In the genomic region with DNA sequence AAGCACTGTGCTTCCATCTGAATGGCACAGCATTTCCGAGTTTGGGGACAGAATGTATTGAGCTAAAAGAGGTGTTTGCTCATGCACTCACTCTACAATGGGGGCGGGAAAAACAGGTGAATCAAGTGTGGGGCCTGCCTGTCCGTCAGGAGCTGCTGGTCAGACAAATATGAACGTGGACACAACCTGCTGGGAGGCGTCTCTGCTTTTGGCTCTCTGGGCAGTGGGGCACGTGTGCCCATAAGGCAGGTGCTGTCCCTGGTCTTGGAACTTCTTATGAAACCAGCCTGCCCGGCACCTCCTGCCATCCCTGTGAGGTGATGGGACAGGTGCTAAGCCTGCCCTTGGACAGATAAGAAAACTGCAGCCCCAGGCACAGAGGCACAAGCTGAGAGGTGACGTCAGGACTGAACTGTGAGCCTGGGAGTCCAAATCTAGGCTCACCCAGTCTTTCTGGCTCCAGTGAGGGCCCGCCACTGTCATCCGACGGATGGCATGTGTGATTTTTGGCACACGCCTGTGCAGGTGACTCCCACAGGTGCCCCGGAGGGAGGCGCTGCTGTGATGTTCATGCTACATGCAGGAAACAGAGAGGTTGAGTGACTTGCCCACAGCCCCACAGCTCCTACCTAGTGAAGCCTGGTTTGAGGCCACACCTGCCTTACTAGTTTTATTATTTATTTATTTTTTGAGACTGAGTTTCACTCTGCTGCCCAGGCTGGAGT, we compare ENCODE assay signal across 32 cellular contexts. TPM values are rescaled to one million over a fixed set of nuclear protein-coding genes. Genes with fewer than 3 reads are reported as not detected.
DNase-seq lines count a peak whose midpoint lies in the region; ATAC-seq, FAIRE-seq and TF ChIP-seq lines count a peak whose summit lies in the region.
"Had no signal": no experiment of that assay in that cellular context is flagged by ENCODE, and none has a peak within 500 bp of the region (broad histone marks: within the 10 kb centered on the region; RNA-seq: fewer than 3 reads in every experiment).

No MANE protein-coding gene starts in this region.

- ATAC-seq in IMR-90 (ENCODE audit: low read depth): no peak
- ATAC-seq in mucosa of descending colon: peak; percentile 13
- ATAC-seq: foreskin keratinocyte, GM12878, heart right ventricle had no signal

- H3K9me3 Mint-ChIP-seq in activated T-cell treated with anti-CD3 and anti-CD28 coated beads, Interleukin-2, amount 50 U/mL, for 24 hours: no peaks in the 10 kb centered on the region
- H3K9me3 Mint-ChIP-seq: activated CD4-positive, alpha-beta memory T cell treated with anti-CD3 and anti-CD28 coated beads, Interleukin-2, amount 10 ng/mL, durations not matched to agents 7 days and 5 days; activated T-helper 2 cell treated with anti-CD3 and anti-CD28 coated beads, Interferon-gamma antibody, Interleukin-2, Interleukin-4, amounts not matched to agents 10 μg/mL and 5 μg/mL and 100 μg/mL, durations not matched to agents 14 hours and 24 hours and 36 hours had no signal

- no peak overlapping the region for H2AK5ac ChIP-seq in IMR-90 (ENCODE audit: low read depth, low read length)

- H4K20me1 ChIP-seq in IMR-90 (ENCODE audit: insufficient read depth, low read length): no peaks in the 10 kb centered on the region; the same call in 1 of the 2 replicates

- H3K36me3 ChIP-seq in IMR-90 (ENCODE audit: control insufficient read depth, insufficient read depth, low read length) (no peaks in the 10 kb centered on the region), bronchial epithelial cell (ENCODE audit: control insufficient read depth, insufficient read depth, low read length) (no peaks in the 10 kb centered on the region), mucosa of descending colon (ENCODE audit: low read depth) (no peaks in the 10 kb centered on the region), tibial artery (no peaks in the 10 kb centered on the region), prostate gland (no peaks in the 10 kb centered on the region)
- H3K36me3 ChIP-seq: cardiac muscle cell, esophagus muscularis mucosa, heart right ventricle, neutrophil had no signal

- H2BK120ac ChIP-seq in IMR-90 (ENCODE audit: low read depth, low read length): no peak overlapping the region

- CTCF ChIA-PET in IMR-90 (lab: Yijun Ruan, JAX): no interaction called here

- peak overlapping the region; percentile 39 for H2AK9ac ChIP-seq in IMR-90 (replicated peaks; ENCODE audit: low read depth, low read length, poor library complexity)

- dilution Hi-C loops in IMR-90 (cut with HindIII; ENCODE audit: low sequenced_read_pairs, unreplicated experiment): no loop called here

- no peak overlapping the region for H3K18ac ChIP-seq in IMR-90 (ENCODE audit: low read depth, low read length)

- H3K9me3 ChIP-seq in IMR-90 (ENCODE audit: control insufficient read depth, insufficient read depth, low read length): peaks cover 4% of the 10 kb centered on the region
- H3K9me3 ChIP-seq in mucosa of descending colon: no peaks in the 10 kb centered on the region
- H3K9me3 ChIP-seq in tibial artery: peaks cover 0 to 7% (median 0%) of the 10 kb centered on the region in 3 donors
- H3K9me3 ChIP-seq in prostate gland: no peaks in the 10 kb centered on the region
- H3K9me3 ChIP-seq: neutrophil had no signal

- TF ChIP-seq CTCF in IMR-90 (conservative IDR thresholded peaks at IDR 0.05; ENCODE audit: low read depth, low read length) (no peak), bronchial epithelial cell (IDR thresholded peaks at IDR 0.05; ENCODE audit: insufficient read depth, low read length, severe bottlenecking) (no peak), mucosa of descending colon (IDR thresholded peaks at IDR 0.05) (no peak), tibial artery (IDR thresholded peaks at IDR 0.05) (no peak), prostate gland (IDR thresholded peaks at IDR 0.05) (no peak)

- H3K27ac ChIP-seq in IMR-90 (ENCODE audit: insufficient read depth, low read length) (no peak overlapping the region), tibial artery (no peak overlapping the region), prostate gland (no peak overlapping the region)
- H3K27ac ChIP-seq: cardiac muscle cell, esophagus muscularis mucosa, foreskin keratinocyte, heart right ventricle, neutrophil, skin epidermis had no signal

- peaks cover 20% of the 10 kb centered on the region for H3K27me3 Mint-ChIP-seq in activated T-cell treated with anti-CD3 and anti-CD28 coated beads, Interleukin-2, amount 50 U/mL, for 24 hours

- no TSS peak for BruUV-seq in IMR-90 (replicated peaks; lab: Mats Ljungman, UMichigan)

- no peak overlapping the region for H3K23ac ChIP-seq in IMR-90 (ENCODE audit: low read depth, low read length)

- no peak overlapping the region for H2BK20ac ChIP-seq in IMR-90 (ENCODE audit: low read depth, low read length)

- no peak for TF ChIP-seq RAD21 in IMR-90 (IDR thresholded peaks at IDR 0.05; ENCODE audit: low read length)

- H3K4ac ChIP-seq in IMR-90 (ENCODE audit: low read depth, low read length): no peak overlapping the region

- H3K56ac ChIP-seq in IMR-90 (ENCODE audit: extremely low read depth, insufficient read depth, low read length): no peak overlapping the region

- no peaks in the 10 kb centered on the region for H3K79me1 ChIP-seq in IMR-90 (ENCODE audit: low read depth in 1 of 2, low read length in 2 of 2)

- in situ Hi-C loops in IMR-90 (cut with MboI; ENCODE audit: low sequenced_read_pairs): no loop called here

- no peak overlapping the region for H4K91ac ChIP-seq in IMR-90 (ENCODE audit: insufficient read depth, low read depth, low read length)

- no peaks in the 10 kb centered on the region for H3K36me3 Mint-ChIP-seq in activated T-cell treated with anti-CD3 and anti-CD28 coated beads, Interleukin-2, amount 50 U/mL, for 24 hours (ENCODE audit: low read depth)
- H3K36me3 Mint-ChIP-seq: CD4-positive, CD25-positive, alpha-beta regulatory T cell had no signal

- H2AFZ ChIP-seq in IMR-90 (replicated peaks; ENCODE audit: low read length, poor library complexity): no peak overlapping the region

- POLR2A ChIA-PET in IMR-90 (lab: Charles Lee; ENCODE audit: unreplicated experiment): no interaction called here

- WGBS in IMR-90 (ENCODE audit: extremely low coverage in 2 of 2, insufficient read length in 1 of 2), 2 experiments: 66% methylated on average over 3 of the region's 14 CpGs; no CpG with 5 or more reads in 1 of the 2 experiments
- WGBS in prostate gland: 86% methylated on average over 14 of the region's 14 CpGs

- no peaks in the 10 kb centered on the region; the same call in 1 of the 2 replicates for H3K4me1 ChIP-seq in IMR-90 (ENCODE audit: control insufficient read depth, insufficient read depth, low read length)
- H3K4me1 ChIP-seq in mucosa of descending colon (ENCODE audit: low read depth): no peaks in the 10 kb centered on the region
- H3K4me1 ChIP-seq in tibial artery: peaks cover 0 to 6% (median 0%) of the 10 kb centered on the region in 4 donors
- no peaks in the 10 kb centered on the region for H3K4me1 ChIP-seq in prostate gland (replicated peaks)
- H3K4me1 ChIP-seq: foreskin keratinocyte had no signal

- H3K9ac ChIP-seq in IMR-90 (ENCODE audit: low read depth, low read length): no peak overlapping the region

- H3K4me3 Mint-ChIP-seq in activated T-cell treated with anti-CD3 and anti-CD28 coated beads, Interleukin-2, amount 50 U/mL, for 24 hours: no peak overlapping the region
- H3K4me3 Mint-ChIP-seq: activated CD4-positive, alpha-beta memory T cell treated with anti-CD3 and anti-CD28 coated beads, Interleukin-2, amount 10 ng/mL, durations not matched to agents 7 days and 5 days; activated naive CD8-positive, alpha-beta T cell; CD4-positive, CD25-positive, alpha-beta regulatory T cell; IgD-negative memory B cell had no signal

- DNase-seq in IMR-90: no peak
- no peak for DNase-seq in bronchial epithelial cell (ENCODE audit: low read depth)
- no peak for DNase-seq in mucosa of descending colon
- DNase-seq in tibial artery: peak; percentile 7 to 28
- DNase-seq in activated T-cell treated with anti-CD3 and anti-CD28 coated beads, Interleukin-2, amount 50 U/mL, for 24 hours: no peak
- no peak for DNase-seq in prostate gland (ENCODE audit: low spot score)
- no peak for DNase-seq in NCI-H2171 treated with DMSO at 0.1 percent for 48 hours (lab: John Stamatoyannopoulos, UW)
- DNase-seq: activated CD4-positive, alpha-beta memory T cell treated with anti-CD3 and anti-CD28 coated beads, Interleukin-2, amount 10 ng/mL, durations not matched to agents 7 days and 5 days; activated CD4-positive, CD25-positive, alpha-beta regulatory T cell treated with anti-CD3 and anti-CD28 coated beads, Interleukin-2, amount 50 U/mL, for 72 hours; anterior cingulate cortex; CD4-positive, CD25-positive, alpha-beta regulatory T cell; foreskin keratinocyte; GOT3; heart right ventricle; mammary epithelial cell; NCI-H2081; NCI-H226; NCI-H69; stimulated activated CD4-positive, alpha-beta T cell treated with anti-CD3 and anti-CD28 coated beads, Interleukin-1b, Interleukin-23, amount 100 ng/mL, for 48 hours; stimulated activated CD8-positive, alpha-beta memory T cell treated with anti-CD3 and anti-CD28 coated beads, Interleukin-4, amount 100 ng/mL, for 48 hours; T-helper 1 cell had no signal

- no peak overlapping the region for H4K5ac ChIP-seq in IMR-90 (ENCODE audit: low read depth, low read length)

- peaks cover under 1% of the 10 kb centered on the region; the same call in 1 of the 2 replicates for H3K9me1 ChIP-seq in IMR-90 (ENCODE audit: insufficient read depth, low read length)

- peaks cover 24% of the 10 kb centered on the region for H3K27me3 ChIP-seq in IMR-90 (ENCODE audit: control insufficient read depth, insufficient read depth, low read length)
- peaks cover 2% of the 10 kb centered on the region for H3K27me3 ChIP-seq in bronchial epithelial cell (ENCODE audit: control insufficient read depth, insufficient read depth, low read length)
- H3K27me3 ChIP-seq in tibial artery: peaks cover 0 to 14% of the 10 kb centered on the region in 2 donors
- no peaks in the 10 kb centered on the region for H3K27me3 ChIP-seq in prostate gland (replicated peaks; ENCODE audit: insufficient read depth)
- H3K27me3 ChIP-seq: cardiac muscle cell had no signal

- H3K4me1 Mint-ChIP-seq in activated T-cell treated with anti-CD3 and anti-CD28 coated beads, Interleukin-2, amount 50 U/mL, for 24 hours (ENCODE audit: low read depth): peaks cover 16% of the 10 kb centered on the region
- H3K4me1 Mint-ChIP-seq: activated CD4-positive, alpha-beta memory T cell treated with anti-CD3 and anti-CD28 coated beads, Interleukin-2, amount 10 ng/mL, durations not matched to agents 7 days and 5 days had no signal

- no peak overlapping the region for H4K8ac ChIP-seq in IMR-90 (ENCODE audit: low read depth in 2 of 2, low read length in 2 of 2)

- no peak overlapping the region for H2BK15ac ChIP-seq in IMR-90 (ENCODE audit: low read depth, low read length)

- H3K4me3 ChIP-seq in IMR-90 (ENCODE audit: insufficient read depth, low read depth, low read length): no peak overlapping the region
- H3K4me3 ChIP-seq in bronchial epithelial cell (ENCODE audit: low read depth, low read length): no peak overlapping the region
- H3K4me3 ChIP-seq in mucosa of descending colon: no peak overlapping the region
- H3K4me3 ChIP-seq in tibial artery: no peak overlapping the region
- no peak overlapping the region for H3K4me3 ChIP-seq in prostate gland
- H3K4me3 ChIP-seq: cardiac muscle cell, esophagus muscularis mucosa, GM12878, heart right ventricle, skin epidermis had no signal

- H3K4me2 ChIP-seq in IMR-90 (ENCODE audit: low read depth, low read length): no peak overlapping the region

- H3K27ac Mint-ChIP-seq in activated T-cell treated with anti-CD3 and anti-CD28 coated beads, Interleukin-2, amount 50 U/mL, for 24 hours: no peak overlapping the region
- H3K27ac Mint-ChIP-seq: activated CD4-positive, alpha-beta memory T cell treated with anti-CD3 and anti-CD28 coated beads, Interleukin-2, amount 10 ng/mL, durations not matched to agents 7 days and 5 days; activated naive CD8-positive, alpha-beta T cell; activated T-helper 2 cell treated with anti-CD3 and anti-CD28 coated beads, Interferon-gamma antibody, Interleukin-2, Interleukin-4, amounts not matched to agents 10 μg/mL and 5 μg/mL and 100 μg/mL, durations not matched to agents 14 hours and 24 hours and 36 hours; IgD-negative memory B cell had no signal

- no peak for TF ChIP-seq POLR2A in IMR-90 (IDR thresholded peaks at IDR 0.05; ENCODE audit: low read depth, low read length)
- no peak for TF ChIP-seq POLR2A in prostate gland (IDR thresholded peaks at IDR 0.05)

- intact Hi-C loops in IMR-90 (cut with micrococcal nuclease) (no loop called here), mucosa of descending colon (cut with DNase I, micrococcal nuclease) (no loop called here), tibial artery (cut with DNase I; ENCODE audit: low total_unique reads) (no loop called here), prostate gland (cut with DNase I) (no loop called here)

- H3K14ac ChIP-seq in IMR-90 (replicated peaks; ENCODE audit: low read depth, low read length): no peak overlapping the region

- FAIRE-seq in bronchial epithelial cell (lab: Jason Lieb, UNC): peak; percentile 47
- FAIRE-seq: GM12878, TTC549 had no signal

- H2BK5ac ChIP-seq in IMR-90 (ENCODE audit: low read depth, low read length, poor library complexity, severe bottlenecking): no peak overlapping the region

RNA-seq across cellular contexts. Expression of gene SMIM38, which starts 51.6 kb away (rescaled TPM):
- total RNA-seq in IMR-90 (2012; rRNA removed): under 0.01 and 0.28 TPM in 2 replicates
- polyA plus RNA-seq in IMR-90 (2012; rRNA removed): 0.05 and 0.07 TPM in 2 replicates
- 0.02 and 0.03 TPM in 2 replicates for polyA plus RNA-seq in IMR-90 (2012; cell fraction: cytosol; rRNA removed)
- polyA plus RNA-seq in IMR-90 (2012; cell fraction: nucleus; rRNA removed; ENCODE audit: low replicate concordance): 0.56 and 0.64 TPM in 2 replicates
- 0.26 and 0.38 TPM in 2 replicates for total RNA-seq in bronchial epithelial cell
- total RNA-seq in mucosa of descending colon: 1 to 10 TPM in 1 of 3 donors, not detected in 2; 2.2 TPM
- 1 to 10 TPM; 2.8 to 3.9 TPM for total RNA-seq in prostate gland
- total RNA-seq: foreskin keratinocyte, M059J, RPMI7951 had no signal
- polyA plus RNA-seq: foreskin keratinocyte, IgD-negative memory B cell, mammary epithelial cell had no signal

Comparison
In these comparisons a context has a peak if more than half of its experiments do, and no peak if none do; other contexts are left out.
1. DNase-seq: peak in tibial artery (2 of 2); none in IMR-90 (single experiment), bronchial epithelial cell (single experiment), mucosa of descending colon (0 of 3), activated T-cell treated with anti-CD3 and anti-CD28 coated beads, Interleukin-2, amount 50 U/mL, for 24 hours (single experiment), prostate gland (single experiment) and NCI-H2171 treated with DMSO at 0.1 percent for 48 hours (single experiment).